ENCODE assay signal across 10 cellular contexts in the genomic region with DNA sequence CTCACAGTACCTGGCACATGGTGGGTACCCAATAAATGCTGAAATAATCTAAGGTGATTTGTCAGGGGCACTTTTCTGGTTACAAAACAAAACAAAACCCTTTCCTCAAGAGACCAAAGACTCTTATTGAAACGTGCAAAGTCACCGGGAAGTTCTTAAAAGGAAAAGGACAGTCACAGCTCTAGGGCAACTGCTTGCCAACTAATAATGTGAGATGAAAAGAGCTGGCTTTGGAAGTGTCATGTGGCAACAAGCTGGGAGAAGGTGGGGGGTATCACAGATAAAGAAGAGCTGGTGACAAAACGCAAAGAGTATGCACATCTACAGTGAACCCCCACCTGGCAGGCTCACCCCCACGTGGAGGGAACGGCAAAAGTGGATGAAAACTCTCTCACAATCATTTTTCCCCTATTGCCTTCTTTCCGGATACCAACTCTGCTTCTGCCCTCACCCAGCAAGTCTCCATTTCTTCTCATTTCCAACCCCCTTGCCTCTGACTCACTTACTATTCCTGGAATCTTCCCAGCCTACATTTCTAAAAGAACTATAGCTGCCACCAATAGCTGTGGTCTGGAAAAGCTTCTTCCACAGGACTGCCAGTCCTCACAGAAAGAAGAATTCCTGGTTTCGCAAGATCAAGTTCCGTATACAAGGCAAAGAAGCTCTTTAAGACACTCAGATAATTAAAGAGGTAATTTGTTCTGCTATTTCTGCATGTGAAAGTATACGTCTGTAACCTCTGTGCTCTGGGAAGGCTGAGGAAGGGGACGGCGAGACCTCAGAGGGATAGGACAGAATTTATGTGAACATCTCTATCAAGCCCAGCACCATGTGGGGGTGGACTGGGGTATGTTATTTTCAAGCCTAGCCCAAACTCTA. TPM values are rescaled to one million over a fixed set of nuclear protein-coding genes. Genes with fewer than 3 reads are reported as not detected.
A peak's percentile ranks its signal among the peaks of the same experiment; 100 is the strongest.
DNase-seq lines count a peak whose midpoint lies in the region; ATAC-seq, FAIRE-seq and TF ChIP-seq lines count a peak whose summit lies in the region.
"Had no signal": no experiment of that assay in that cellular context is flagged by ENCODE, and none has a peak within 500 bp of the region (broad histone marks: within the 10 kb centered on the region; RNA-seq: fewer than 3 reads in every experiment).

No MANE protein-coding gene starts in this region.

- no peak for TF ChIP-seq CTCF in left ventricle myocardium inferior (IDR thresholded peaks at IDR 0.05; ENCODE audit: borderline replicate concordance)

- intact Hi-C loops in left ventricle myocardium inferior (cut with micrococcal nuclease) = no loop called here

- H3K4me3 ChIP-seq in left ventricle myocardium inferior = no peak overlapping the region
- H3K4me3 ChIP-seq in skeletal muscle tissue (ENCODE audit: low read length in 3 of 3) = no peak overlapping the region

- H3K36me3 ChIP-seq in left ventricle myocardium inferior = peaks cover 55% of the 10 kb centered on the region
- peaks cover 21 to 39% (median 30%) of the 10 kb centered on the region in 3 donors for H3K36me3 ChIP-seq in skeletal muscle tissue (ENCODE audit: control insufficient read depth in 3 of 3, insufficient read depth in 3 of 3, low read length in 3 of 3)

- DNase-seq in EL = peak; percentile 95
- peak; percentile 99 for DNase-seq in amniotic epithelial cell (ENCODE audit: low read depth)
- DNase-seq in left ventricle myocardium inferior = no peak
- DNase-seq in GM12892 (ENCODE audit: insufficient read length) = no peak
- DNase-seq: T-helper 9 cell had no signal

- H3K9ac ChIP-seq in skeletal muscle tissue (ENCODE audit: low read depth in 1 of 3, low read length in 3 of 3) = peak overlapping the region; percentile 13 to 55 (median 16)

- H3K9me3 ChIP-seq in left ventricle myocardium inferior (replicated peaks) (no peaks in the 10 kb centered on the region), skeletal muscle tissue (ENCODE audit: control insufficient read depth in 3 of 3, low read length in 3 of 3) (no peaks in the 10 kb centered on the region)

- FAIRE-seq in GM12892 (lab: Jason Lieb, UNC) = no peak
- FAIRE-seq: GM18507 had no signal

- H3K27me3 ChIP-seq in left ventricle myocardium inferior (ENCODE audit: low read depth) = no peaks in the 10 kb centered on the region
- H3K27me3 ChIP-seq in skeletal muscle tissue (ENCODE audit: control insufficient read depth in 3 of 3, insufficient read depth in 3 of 3, low read length in 3 of 3) = no peaks in the 10 kb centered on the region

- ATAC-seq in HG03354 (IDR thresholded peaks at IDR 0.05; ENCODE audit: poor library complexity, severe bottlenecking, unreplicated experiment) (no peak), GM18505 (IDR thresholded peaks at IDR 0.05; ENCODE audit: unreplicated experiment) (no peak), HG03095 (IDR thresholded peaks at IDR 0.05; ENCODE audit: unreplicated experiment) (no peak)

- no peak for TF ChIP-seq POLR2A in GM12892 (IDR thresholded peaks at IDR 0.05; ENCODE audit: low read depth, low read length)
- TF ChIP-seq POLR2A in GM18505 (IDR thresholded peaks at IDR 0.05; ENCODE audit: borderline replicate concordance, extremely low read depth, insufficient read depth, insufficient read length) = no peak

- H3K4me1 ChIP-seq in left ventricle myocardium inferior (peaks cover 25% of the 10 kb centered on the region), skeletal muscle tissue (ENCODE audit: control insufficient read depth in 3 of 3, insufficient read depth in 3 of 3, low read length in 3 of 3) (peaks cover 25 to 29% (median 28%) of the 10 kb centered on the region in 3 donors)

- peak overlapping the region; percentile 65 for H3K27ac ChIP-seq in left ventricle myocardium inferior (replicated peaks)
- H3K27ac ChIP-seq in skeletal muscle tissue (ENCODE audit: low read depth, low read length) = peak overlapping the region; percentile 61

RNA-seq across cellular contexts. Expression of a gene that starts 21.8 kb away (rescaled TPM):
- total RNA-seq in left ventricle myocardium inferior = 8.9 TPM
- total RNA-seq in skeletal muscle tissue = 7.3 TPM
- not detected for polyA plus RNA-seq in GM12892 (2012; ENCODE audit: missing spikeins)

RNA-seq across cellular contexts. Expression of a gene that starts 57.3 kb away (rescaled TPM):
- total RNA-seq in left ventricle myocardium inferior = 44.1 TPM
- 51.7 TPM for total RNA-seq in skeletal muscle tissue
- 21.0 TPM for polyA plus RNA-seq in GM12892 (2012; ENCODE audit: missing spikeins)

Comparison
In these comparisons a context has a peak if more than half of its experiments do, and no peak if none do; other contexts are left out.
1. DNase-seq: peak in EL (single experiment) and amniotic epithelial cell (single experiment); none in left ventricle myocardium inferior (single experiment) and GM12892 (single experiment).